Comparison of ENCODE assay signal across 15 cellular contexts in genomic region chr15:71337197-71337845, GRCh38.
A peak's percentile ranks its signal among the peaks of the same experiment; 100 is the strongest.
DNase-seq lines count a peak whose midpoint lies in the region.
"Had no signal": no experiment of that assay in that cellular context is flagged by ENCODE, and none has a peak within 500 bp of the region (broad histone marks: within the 10 kb centered on the region; RNA-seq: fewer than 3 reads in every experiment).

No MANE protein-coding gene starts in this region.

- no peak overlapping the region for H4K91ac ChIP-seq in neuronal stem cell (ENCODE audit: low read depth, low read length, poor library complexity)

- no peak overlapping the region for H2AFZ ChIP-seq in neuronal stem cell (ENCODE audit: low read length)

- no peak overlapping the region for H2BK120ac ChIP-seq in neuronal stem cell (ENCODE audit: low read depth, low read length)

- H3K4me1 ChIP-seq in esophagus (ENCODE audit: control insufficient read depth in 2 of 2, insufficient read depth in 2 of 2, low read length in 1 of 2), result peaks cover 2 to 11% of the 10 kb centered on the region in 2 donors
- H3K4me1 ChIP-seq in neuronal stem cell (ENCODE audit: control insufficient read depth in 2 of 2, insufficient read depth in 1 of 2, low read depth in 1 of 2, low read length in 2 of 2), result peaks cover 0 to 5% of the 10 kb centered on the region in 2 donors

- no peak overlapping the region for H2BK5ac ChIP-seq in neuronal stem cell (ENCODE audit: low read length)

- no peak overlapping the region for H3K4me2 ChIP-seq in neuronal stem cell (ENCODE audit: insufficient read depth, low read length, poor library complexity, severe bottlenecking)

- 43 to 55% methylated on average over 5 of the region's 5 CpGs for WGBS in esophagus, 2 donors
- WGBS in neuronal stem cell (ENCODE audit: extremely low coverage in 2 of 2, insufficient read length in 2 of 2, insufficient replicate concordance in 1 of 2), 2 donors, result no CpG with 5 or more reads among the region's 5 CpGs

- H3K9me3 ChIP-seq in esophagus (ENCODE audit: control insufficient read depth in 2 of 2, insufficient read depth in 1 of 2, low read depth in 1 of 2, low read length in 1 of 2) (no peaks in the 10 kb centered on the region), neuronal stem cell (replicated peaks in 1 of 2; ENCODE audit: control insufficient read depth in 2 of 2, insufficient read depth in 1 of 2, low read depth in 1 of 2, low read length in 2 of 2) (no peaks in the 10 kb centered on the region)
- H3K9me3 ChIP-seq: neutrophil had no signal

- no peak overlapping the region for H3K14ac ChIP-seq in neuronal stem cell (ENCODE audit: low read length)

- H3K23ac ChIP-seq in neuronal stem cell (ENCODE audit: low read depth, low read length, poor library complexity), result peak overlapping the region; percentile 62

- H2BK12ac ChIP-seq in neuronal stem cell (ENCODE audit: low read length), result no peak overlapping the region

- no peak overlapping the region for H2BK15ac ChIP-seq in neuronal stem cell (ENCODE audit: low read length)

- H3K79me1 ChIP-seq in neuronal stem cell (ENCODE audit: low read depth, low read length), result no peaks in the 10 kb centered on the region

- peak; percentile 89 for DNase-seq in EH (ENCODE audit: low read depth)
- peak; percentile 82 for DNase-seq in M059J (ENCODE audit: low read depth)
- no peak for DNase-seq in neuronal stem cell (ENCODE audit: low spot score)
- no peak for DNase-seq in cortex of kidney (lab: John Stamatoyannopoulos, UW)
- no peak for DNase-seq in activated T-cell treated with anti-CD3 and anti-CD28 coated beads, Interleukin-2, amount 50 U/mL, for 48 hours
- no peak for DNase-seq in NCI-H2171 (lab: John Stamatoyannopoulos, UW)
- no peak for DNase-seq in activated effector memory CD4-positive, alpha-beta T cell treated with Interleukin-2 at 50 U/mL for 16 hours
- DNase-seq: activated CD4-positive, alpha-beta memory T cell treated with anti-CD3 and anti-CD28 coated beads, Interleukin-2, amount 10 ng/mL, durations not matched to agents 7 days and 5 days; activated naive CD8-positive, alpha-beta T cell treated with anti-CD3 and anti-CD28 coated beads, Interleukin-2, amount 10 ng/mL, durations not matched to agents 7 days and 5 days; effector memory CD8-positive, alpha-beta T cell; HCEC 1CT; NCI-H774; stimulated activated naive CD4-positive, alpha-beta T cell had no signal

- H2AK5ac ChIP-seq in neuronal stem cell (ENCODE audit: low read depth, low read length), result peak overlapping the region; percentile 21

- H4K8ac ChIP-seq in neuronal stem cell (ENCODE audit: low read depth, low read length), result no peak overlapping the region

- H3K36me3 ChIP-seq in esophagus (ENCODE audit: control insufficient read depth in 2 of 2, insufficient read depth in 2 of 2, low read length in 1 of 2) (no peaks in the 10 kb centered on the region), neuronal stem cell (replicated peaks in 1 of 2; ENCODE audit: control insufficient read depth in 2 of 2, insufficient read depth in 2 of 2, low read length in 2 of 2) (no peaks in the 10 kb centered on the region)
- H3K36me3 ChIP-seq: neutrophil had no signal

- no peak overlapping the region for H3K4ac ChIP-seq in neuronal stem cell (ENCODE audit: low read length)

- H3K9ac ChIP-seq in neuronal stem cell (ENCODE audit: low read depth, low read length, poor library complexity), result no peak overlapping the region

- no peak overlapping the region for H3K4me3 ChIP-seq in esophagus (ENCODE audit: low read depth in 1 of 2, low read length in 2 of 2)
- H3K4me3 ChIP-seq in neuronal stem cell (ENCODE audit: low read length in 2 of 2), result no peak overlapping the region

- peak overlapping the region; percentile 56 for H3K18ac ChIP-seq in neuronal stem cell (ENCODE audit: low read length)

- peak overlapping the region; percentile 81 to 91 for H3K27ac ChIP-seq in esophagus (ENCODE audit: low read depth in 2 of 2, low read length in 1 of 2)
- H3K27ac ChIP-seq in neuronal stem cell (replicated peaks; ENCODE audit: low read length), result no peak overlapping the region
- H3K27ac ChIP-seq: neutrophil had no signal

- H3K27me3 ChIP-seq in esophagus (ENCODE audit: control insufficient read depth in 1 of 2, insufficient read depth in 2 of 2, low read length in 2 of 2) (no peaks in the 10 kb centered on the region), neuronal stem cell (ENCODE audit: control insufficient read depth in 3 of 3, insufficient read depth in 3 of 3, low read depth in 1 of 3, low read length in 3 of 3) (peaks cover 0 to 3% (median 0%) of the 10 kb centered on the region in 3 experiments)

Comparison
In these comparisons a context has a peak if more than half of its experiments do, and no peak if none do; other contexts are left out.
1. DNase-seq: peak in EH (single experiment) and M059J (single experiment); none in neuronal stem cell (single experiment), cortex of kidney (single experiment), activated T-cell treated with anti-CD3 and anti-CD28 coated beads, Interleukin-2, amount 50 U/mL, for 48 hours (0 of 2), NCI-H2171 (single experiment) and activated effector memory CD4-positive, alpha-beta T cell treated with Interleukin-2 at 50 U/mL for 16 hours (single experiment).